Comparison of ENCODE assay signal across 14 cellular contexts in genomic region chr18:59149416-59149815, GRCh38. TPM values are rescaled to one million over a fixed set of nuclear protein-coding genes. Genes with fewer than 3 reads are reported as not detected.
DNase-seq lines count a peak whose midpoint lies in the region; ATAC-seq and TF ChIP-seq lines count a peak whose summit lies in the region.
"Had no signal": no experiment of that assay in that cellular context is flagged by ENCODE, and none has a peak within 500 bp of the region (broad histone marks: within the 10 kb centered on the region; RNA-seq: fewer than 3 reads in every experiment).

No MANE protein-coding gene starts in this region.

- no peak overlapping the region for H3K4me3 ChIP-seq in CD4-positive, CD25-positive, alpha-beta regulatory T cell (ENCODE audit: low read depth, low read length)
- H3K4me3 ChIP-seq in OCI-LY3 (ENCODE audit: low read length) = no peak overlapping the region
- H3K4me3 ChIP-seq: BLaER1 treated with 17β-estradiol and CSF1 and Interleukin-3, amounts not matched to agents 10 nM and 100 nM had no signal

- intact Hi-C loops in activated CD4-positive, alpha-beta T cell treated with anti-CD3 and anti-CD28 coated beads for 36 hours (cut with DNase I, micrococcal nuclease) = loop anchor here (2.0 to 10.0 kb wide), 2 partner anchors 65 to 475 kb away; partner anchors contain the start of gene MALT1 (in 1 of the 2)

- no peaks in the 10 kb centered on the region for H3K9me3 Mint-ChIP-seq in activated CD4-positive, alpha-beta T cell treated with anti-CD3 and anti-CD28 coated beads for 36 hours (ENCODE audit: low read depth)
- H3K9me3 Mint-ChIP-seq in CD4-positive, CD25-positive, alpha-beta regulatory T cell = no peaks in the 10 kb centered on the region
- no peaks in the 10 kb centered on the region for H3K9me3 Mint-ChIP-seq in central memory CD8-positive, alpha-beta T cell
- H3K9me3 Mint-ChIP-seq: HFFc6 had no signal

- peaks cover 27% of the 10 kb centered on the region for H3K36me3 Mint-ChIP-seq in activated CD4-positive, alpha-beta T cell treated with anti-CD3 and anti-CD28 coated beads for 36 hours (ENCODE audit: low read depth)
- peaks cover 31% of the 10 kb centered on the region for H3K36me3 Mint-ChIP-seq in CD4-positive, CD25-positive, alpha-beta regulatory T cell
- H3K36me3 Mint-ChIP-seq in central memory CD8-positive, alpha-beta T cell (ENCODE audit: insufficient read depth) = peaks cover 34% of the 10 kb centered on the region

- TF ChIP-seq CTCF in OCI-LY3 (IDR thresholded peaks at IDR 0.05; ENCODE audit: low read depth, low read length) = no peak

- no peak overlapping the region for H2AFZ ChIP-seq in OCI-LY3 (ENCODE audit: low read depth, low read length)

- H3K4me1 Mint-ChIP-seq in activated CD4-positive, alpha-beta T cell treated with anti-CD3 and anti-CD28 coated beads for 36 hours = peaks cover 47% of the 10 kb centered on the region
- peaks cover 25 to 51% (median 37%) of the 10 kb centered on the region in 4 donors for H3K4me1 Mint-ChIP-seq in CD4-positive, CD25-positive, alpha-beta regulatory T cell
- peaks cover 30% of the 10 kb centered on the region for H3K4me1 Mint-ChIP-seq in central memory CD8-positive, alpha-beta T cell

- no peak for DNase-seq in activated CD4-positive, alpha-beta T cell treated with anti-CD3 and anti-CD28 coated beads for 36 hours
- DNase-seq in activated CD4-positive, alpha-beta T cell treated with anti-CD3 and anti-CD28 coated beads, Interleukin-2, amount 50 U/mL, for 1 hour = no peak
- DNase-seq in CD4-positive, CD25-positive, alpha-beta regulatory T cell = no peak
- DNase-seq in central memory CD8-positive, alpha-beta T cell (ENCODE audit: low spot score in 2 of 2) = no peak
- no peak for DNase-seq in stimulated activated CD4-positive, alpha-beta T cell treated with anti-CD3 and anti-CD28 coated beads, Interleukin-4, amount 100 ng/mL, for 1 hour
- no peak for DNase-seq in stimulated activated CD4-positive, alpha-beta T cell treated with anti-CD3 and anti-CD28 coated beads, Interleukin-4, amount 100 ng/mL, for 24 hours
- DNase-seq: DND-41, HFFc6, NCI-H187, NCI-H345, NCI-H524 treated with DMSO at 0.1 percent for 48 hours had no signal

- no peak overlapping the region for H3K4me2 ChIP-seq in OCI-LY3 (ENCODE audit: low read length)
- H3K4me2 ChIP-seq: BLaER1 treated with 17β-estradiol and CSF1 and Interleukin-3, amounts not matched to agents 10 nM and 100 nM had no signal

- H4K20me1 ChIP-seq in OCI-LY3 (ENCODE audit: insufficient read depth, low read length) = peaks cover 88% of the 10 kb centered on the region

- no peak overlapping the region for H3K4me3 Mint-ChIP-seq in activated CD4-positive, alpha-beta T cell treated with anti-CD3 and anti-CD28 coated beads for 36 hours
- no peak overlapping the region for H3K4me3 Mint-ChIP-seq in CD4-positive, CD25-positive, alpha-beta regulatory T cell
- H3K4me3 Mint-ChIP-seq in central memory CD8-positive, alpha-beta T cell = no peak overlapping the region
- H3K4me3 Mint-ChIP-seq: HFFc6 had no signal

- H3K9ac ChIP-seq in OCI-LY3 (ENCODE audit: low read length) = no peak overlapping the region
- H3K9ac ChIP-seq: BLaER1 treated with 17β-estradiol and CSF1 and Interleukin-3, amounts not matched to agents 10 nM and 100 nM had no signal

- H3K27me3 ChIP-seq in CD4-positive, CD25-positive, alpha-beta regulatory T cell (ENCODE audit: control insufficient read depth, insufficient read depth, low read length) = no peaks in the 10 kb centered on the region
- H3K27me3 ChIP-seq in OCI-LY3 (ENCODE audit: low read depth, low read length) = no peaks in the 10 kb centered on the region
- H3K27me3 ChIP-seq: BLaER1 treated with 17β-estradiol and CSF1 and Interleukin-3, amounts not matched to agents 10 nM and 100 nM had no signal

- H3K4me1 ChIP-seq in CD4-positive, CD25-positive, alpha-beta regulatory T cell (ENCODE audit: control insufficient read depth, insufficient read depth, low read length, poor library complexity, severe bottlenecking) = peaks cover 4% of the 10 kb centered on the region
- H3K4me1 ChIP-seq in OCI-LY3 (ENCODE audit: low read length) = peaks cover 50% of the 10 kb centered on the region

- no peak overlapping the region for H3K27ac ChIP-seq in CD4-positive, CD25-positive, alpha-beta regulatory T cell (ENCODE audit: insufficient read depth, low read length, poor library complexity, severe bottlenecking)
- H3K27ac ChIP-seq in OCI-LY3 (ENCODE audit: low read length) = peak overlapping the region; percentile 16; the same call in 1 of the 2 replicates
- H3K27ac ChIP-seq: BLaER1 treated with 17β-estradiol and CSF1 and Interleukin-3, amounts not matched to agents 10 nM and 100 nM had no signal

- H3K79me2 ChIP-seq in OCI-LY3 (ENCODE audit: low read length) = peaks cover 81% of the 10 kb centered on the region

- H3K9me3 ChIP-seq in CD4-positive, CD25-positive, alpha-beta regulatory T cell (ENCODE audit: control insufficient read depth in 2 of 2, low read length in 2 of 2) = no peaks in the 10 kb centered on the region
- no peaks in the 10 kb centered on the region for H3K9me3 ChIP-seq in OCI-LY3 (ENCODE audit: insufficient read depth, low read length)
- H3K9me3 ChIP-seq: BLaER1 treated with 17β-estradiol and CSF1 and Interleukin-3, amounts not matched to agents 10 nM and 100 nM had no signal

- POLR2A ChIA-PET in activated CD4-positive, alpha-beta T cell treated with anti-CD3 and anti-CD28 coated beads for 36 hours (lab: Charles Lee) = no interaction called here

- CTCF ChIA-PET in activated CD4-positive, alpha-beta T cell treated with anti-CD3 and anti-CD28 coated beads for 36 hours (lab: Charles Lee) = interaction anchor here (0.7 kb wide), 1 partner anchor 15 kb away, joined by 4 read pairs; no protein-coding TSS in a partner anchor

- H3K27me3 Mint-ChIP-seq in activated CD4-positive, alpha-beta T cell treated with anti-CD3 and anti-CD28 coated beads for 36 hours = no peaks in the 10 kb centered on the region
- no peaks in the 10 kb centered on the region for H3K27me3 Mint-ChIP-seq in CD4-positive, CD25-positive, alpha-beta regulatory T cell
- H3K27me3 Mint-ChIP-seq in central memory CD8-positive, alpha-beta T cell = no peaks in the 10 kb centered on the region

- ATAC-seq in activated CD4-positive, alpha-beta T cell treated with anti-CD3 and anti-CD28 coated beads for 36 hours = peak; percentile 21
- ATAC-seq in CD4-positive, CD25-positive, alpha-beta regulatory T cell (ENCODE audit: low read depth in 2 of 2) = no peak
- no peak for ATAC-seq in central memory CD8-positive, alpha-beta T cell (replicated peaks; ENCODE audit: extremely low read depth, poor library complexity, severe bottlenecking)
- ATAC-seq: Right ventricle myocardium inferior had no signal

- peaks cover 39% of the 10 kb centered on the region for H3K36me3 ChIP-seq in CD4-positive, CD25-positive, alpha-beta regulatory T cell (ENCODE audit: control insufficient read depth, insufficient read depth, low read length)
- H3K36me3 ChIP-seq in OCI-LY3 (replicated peaks; ENCODE audit: low read depth, low read length) = peaks cover 90% of the 10 kb centered on the region

- H3K27ac Mint-ChIP-seq in activated CD4-positive, alpha-beta T cell treated with anti-CD3 and anti-CD28 coated beads for 36 hours = peak overlapping the region; percentile 6
- peak overlapping the region in 2 of 3 donors; percentile 23 to 70 for H3K27ac Mint-ChIP-seq in CD4-positive, CD25-positive, alpha-beta regulatory T cell
- H3K27ac Mint-ChIP-seq in central memory CD8-positive, alpha-beta T cell (ENCODE audit: low read depth) = peak overlapping the region; percentile 13
- H3K27ac Mint-ChIP-seq: HFFc6 had no signal

RNA-seq across cellular contexts. Expression of gene SEC11C, which starts 9.7 kb away (rescaled TPM):
- total RNA-seq in activated CD4-positive, alpha-beta T cell treated with anti-CD3 and anti-CD28 coated beads for 36 hours = 10 to 100 TPM; 53.5 to 70.2 TPM
- 80.4 TPM for total RNA-seq in CD4-positive, CD25-positive, alpha-beta regulatory T cell
- 100 to 1,000 TPM; 180 to 279 (median 231) TPM for polyA plus RNA-seq in CD4-positive, CD25-positive, alpha-beta regulatory T cell
